10 cellular contexts compared by ENCODE assay signal in the genomic region with DNA sequence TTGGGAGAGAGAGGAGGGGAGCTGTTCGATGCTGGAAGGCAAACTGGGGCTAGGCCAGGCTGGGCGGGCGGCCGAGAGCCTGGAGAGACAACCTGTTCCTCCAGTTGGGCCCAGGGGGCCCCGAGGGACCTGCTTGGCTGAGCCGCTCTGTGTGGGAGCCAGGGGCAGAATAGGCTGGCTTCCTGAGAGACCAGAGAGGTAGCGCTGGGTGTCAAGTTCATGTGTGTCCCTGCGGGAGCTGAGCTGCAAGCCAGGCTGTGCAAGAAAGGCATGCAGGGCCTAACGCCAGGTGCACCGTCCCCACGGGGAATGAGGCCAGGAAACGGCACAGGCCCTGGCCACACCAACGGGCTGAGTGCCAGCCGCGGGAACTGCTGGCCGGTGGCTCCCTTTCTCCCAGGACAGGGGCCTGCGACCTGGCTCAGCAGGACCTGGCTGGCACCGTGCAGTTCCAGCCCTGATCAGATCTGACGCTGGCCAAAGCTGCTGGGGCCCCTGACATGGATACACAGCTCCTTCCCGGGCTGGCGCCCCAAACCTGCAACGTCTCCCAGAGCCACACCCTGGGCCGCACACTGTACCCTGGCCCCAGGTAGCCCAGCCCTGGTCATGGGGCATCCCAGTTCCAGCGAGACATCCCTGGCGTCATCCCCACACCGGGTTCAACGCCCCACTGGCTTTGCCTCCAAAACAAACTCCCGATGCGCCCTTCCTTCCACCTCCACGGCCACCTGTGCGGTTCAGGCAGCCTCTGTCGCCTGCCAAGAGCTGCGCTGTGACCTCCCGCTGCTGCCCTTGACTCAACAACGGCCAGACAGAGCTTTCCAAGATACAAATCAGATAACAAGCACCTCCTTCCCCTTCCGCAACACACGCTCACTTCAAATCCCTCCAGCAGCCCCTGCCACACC.
A peak's percentile ranks its signal among the peaks of the same experiment; 100 is the strongest.
DNase-seq lines count a peak whose midpoint lies in the region; ATAC-seq and TF ChIP-seq lines count a peak whose summit lies in the region.
"Had no signal": no experiment of that assay in that cellular context is flagged by ENCODE, and none has a peak within 500 bp of the region (broad histone marks: within the 10 kb centered on the region; RNA-seq: fewer than 3 reads in every experiment).

No MANE protein-coding gene starts in this region.

- peak; percentile 83 to 92 (median 90) for ATAC-seq in right lobe of liver
- no peak for ATAC-seq in GM18861 (IDR thresholded peaks at IDR 0.05; ENCODE audit: unreplicated experiment)

- H3K4me1 ChIP-seq in right lobe of liver (peaks cover 0 to 40% (median 21%) of the 10 kb centered on the region in 4 donors), tibial artery (peaks cover 3 to 36% (median 24%) of the 10 kb centered on the region in 4 donors)

- H3K4me3 ChIP-seq in astrocyte of the cerebellum (ENCODE audit: low read depth, low read length), result no peak overlapping the region
- H3K4me3 ChIP-seq in right lobe of liver, result no peak overlapping the region
- H3K4me3 ChIP-seq in tibial artery, result no peak overlapping the region

- WGBS in right lobe of liver (ENCODE audit: insufficient coverage, low coverage, low lambda C conversion rate, missing lambda C conversion rate), result 26% methylated on average over 7 of the region's 37 CpGs

- intact Hi-C loops in right lobe of liver (cut with DNase I) (loop anchor here in 1 of 2 donors (10.0 kb wide), 1 partner anchor 405 kb away; no protein-coding TSS in a partner anchor), tibial artery (cut with DNase I; ENCODE audit: low total_unique reads) (loop anchor here (10.0 kb wide), 1 partner anchor 155 kb away; no protein-coding TSS in a partner anchor)

- H3K36me3 ChIP-seq in right lobe of liver, result peaks cover 0 to 6% (median 2%) of the 10 kb centered on the region in 4 donors
- peaks cover 15 to 89% (median 52%) of the 10 kb centered on the region in 3 donors for H3K36me3 ChIP-seq in tibial artery

- no peak for TF ChIP-seq POLR2A in right lobe of liver (IDR thresholded peaks at IDR 0.05)

- no peak for TF ChIP-seq CTCF in astrocyte of the cerebellum (IDR thresholded peaks at IDR 0.05; ENCODE audit: low read depth, low read length, missing control alignments)
- no peak for TF ChIP-seq CTCF in right lobe of liver (IDR thresholded peaks at IDR 0.05)
- no peak for TF ChIP-seq CTCF in tibial artery (IDR thresholded peaks at IDR 0.05)

- DNase-seq in NCI-H1436 treated with DMSO at 0.1 percent for 48 hours (lab: John Stamatoyannopoulos, UW), result peak; percentile 25
- peak; percentile 13 for DNase-seq in astrocyte of the cerebellum (ENCODE audit: low read depth)
- DNase-seq in right lobe of liver, result peak; percentile 91 to 98 (median 98)
- DNase-seq in tibial artery, result peak; percentile 96 to 100
- DNase-seq in inferior parietal cortex (ENCODE audit: extremely low spot score), result no peak
- DNase-seq in stimulated activated CD4-positive, alpha-beta T cell treated with anti-CD3 and anti-CD28 coated beads, Interleukin-2, amount 100 ng/mL, for 48 hours, result no peak
- DNase-seq: cortex of kidney, T-helper 9 cell had no signal

- H3K9me3 ChIP-seq in right lobe of liver (no peaks in the 10 kb centered on the region), tibial artery (no peaks in the 10 kb centered on the region)

- in situ Hi-C loops in astrocyte of the cerebellum (cut with HindIII; ENCODE audit: low sequenced_read_pairs), result no loop called here

- H3K27me3 ChIP-seq in right lobe of liver, result no peaks in the 10 kb centered on the region
- H3K27me3 ChIP-seq in tibial artery, result no peaks in the 10 kb centered on the region

- peak overlapping the region in 1 of 3 donors; percentile 75 for H3K27ac ChIP-seq in right lobe of liver
- peak overlapping the region; percentile 71 to 76 for H3K27ac ChIP-seq in tibial artery
- H3K27ac ChIP-seq: HL-60 had no signal

Comparison
In these comparisons a context has a peak if more than half of its experiments do, and no peak if none do; other contexts are left out.
1. DNase-seq: peak in NCI-H1436 treated with DMSO at 0.1 percent for 48 hours (single experiment), astrocyte of the cerebellum (single experiment), right lobe of liver (3 of 3) and tibial artery (2 of 2); none in inferior parietal cortex (single experiment) and stimulated activated CD4-positive, alpha-beta T cell treated with anti-CD3 and anti-CD28 coated beads, Interleukin-2, amount 100 ng/mL, for 48 hours (0 of 2).